1 cellular context compared by ENCODE assay signal in the genomic region with DNA sequence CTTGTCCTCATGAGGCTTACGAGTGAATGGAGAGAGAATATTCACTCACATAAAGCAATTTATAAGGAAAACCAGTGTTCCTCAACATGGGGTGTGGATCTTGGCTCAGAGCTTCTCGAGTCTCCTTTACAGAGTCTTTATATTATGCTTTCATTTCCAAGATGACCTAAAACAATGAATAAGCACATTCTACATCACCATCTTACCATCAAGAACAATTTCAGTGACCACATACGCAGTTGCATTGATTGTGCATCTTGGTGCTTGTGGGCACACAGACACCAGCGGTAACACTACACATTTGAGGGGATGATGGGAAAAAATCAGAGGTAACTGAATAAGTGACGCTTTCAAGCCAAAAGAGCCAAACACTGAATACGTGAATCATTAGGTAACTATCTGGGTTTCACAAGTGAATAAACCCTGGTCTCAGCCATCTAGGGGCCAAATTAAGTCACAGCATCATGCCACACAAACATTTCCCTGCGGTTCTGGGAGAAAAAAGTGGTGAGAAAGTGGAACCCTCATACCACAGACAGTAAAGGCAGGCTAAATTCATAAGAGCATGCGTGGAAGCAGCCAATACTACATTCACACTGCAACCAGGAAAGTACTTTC.
TF ChIP-seq lines count a peak whose summit lies in the region.

No MANE protein-coding gene starts in this region.

TF ChIP-seq in H1, 55 proteins besides CTCF, POLR2A, EP300 and RAD21:
- TF ChIP-seq SP2 (IDR thresholded peaks at IDR 0.05; ENCODE audit: low read length) (no peak), SIX5 (IDR thresholded peaks at IDR 0.05; ENCODE audit: low read depth, low read length) (no peak), SUZ12 (IDR thresholded peaks at IDR 0.05; ENCODE audit: low read length) (no peak), RBBP5 (IDR thresholded peaks at IDR 0.05; ENCODE audit: borderline replicate concordance, low read depth, low read length) (no peak), RFX5 (IDR thresholded peaks at IDR 0.05; ENCODE audit: borderline replicate concordance, low read depth, low read length) (no peak)
- TF ChIP-seq, protein P1, sequence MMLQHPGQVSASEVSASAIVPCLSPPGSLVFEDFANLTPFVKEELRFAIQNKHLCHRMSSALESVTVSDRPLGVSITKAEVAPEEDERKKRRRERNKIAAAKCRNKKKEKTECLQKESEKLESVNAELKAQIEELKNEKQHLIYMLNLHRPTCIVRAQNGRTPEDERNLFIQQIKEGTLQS (IDR thresholded peaks at IDR 0.05; ENCODE audit: insufficient read depth, low read depth, low read length) = no peak
